Comparison of ENCODE assay signal across 15 cellular contexts in the genomic region with DNA sequence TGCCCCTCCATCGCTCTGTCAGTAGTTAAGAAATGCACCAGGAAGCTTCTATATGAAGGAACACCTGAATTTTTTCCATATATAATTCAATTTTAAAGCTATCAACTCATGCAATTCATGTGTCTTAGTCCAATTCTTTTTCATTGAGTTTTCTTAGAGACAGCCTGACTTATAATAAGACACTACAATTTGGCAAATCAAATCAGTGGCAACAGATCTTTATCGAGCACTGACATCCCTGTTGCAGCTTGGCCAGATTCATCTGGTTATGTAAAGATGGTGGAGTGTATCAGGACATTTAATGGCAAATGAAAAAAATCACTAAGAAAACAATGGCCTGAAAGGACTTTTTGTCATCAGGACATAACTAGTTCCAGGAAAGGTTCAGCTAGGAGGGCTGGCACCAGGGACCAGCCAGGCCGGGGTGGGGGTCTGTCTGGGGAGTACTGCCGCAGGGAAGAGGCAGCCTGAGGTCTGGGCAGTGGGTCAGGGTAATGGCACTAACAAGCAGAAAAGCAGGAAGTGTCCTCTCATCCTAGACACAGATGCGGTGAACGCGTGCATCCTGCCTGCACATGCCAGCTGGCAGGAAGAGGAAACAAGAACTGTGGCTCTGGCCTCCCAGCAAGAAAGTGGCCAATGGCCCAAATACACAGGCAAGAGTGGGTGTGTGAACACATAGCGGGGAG.
DNase-seq lines count a peak whose midpoint lies in the region; ATAC-seq and TF ChIP-seq lines count a peak whose summit lies in the region.
"Had no signal": no experiment of that assay in that cellular context is flagged by ENCODE, and none has a peak within 500 bp of the region (broad histone marks: within the 10 kb centered on the region; RNA-seq: fewer than 3 reads in every experiment).

No MANE protein-coding gene starts in this region.

- ATAC-seq in GM18502 (IDR thresholded peaks at IDR 0.05; ENCODE audit: poor library complexity, unreplicated experiment): peak; percentile 46
- no peak for ATAC-seq in left colon
- ATAC-seq: activated CD4-positive, CD25-positive, alpha-beta regulatory T cell treated with anti-CD3 and anti-CD28 coated beads, Interleukin-2, amount 50 U/mL, for 24 hours; GM23338; stimulated activated naive B cell treated with anti-CD40 and anti-IgM and Interleukin-4, amounts not matched to agents 10 μg/mL and 1 μg/mL and 100 μg/mL, for 72 hours had no signal

- no peaks in the 10 kb centered on the region for H3K27me3 ChIP-seq in BE2C
- peaks cover 3% of the 10 kb centered on the region for H3K27me3 ChIP-seq in effector memory CD4-positive, alpha-beta T cell (replicated peaks; ENCODE audit: control insufficient read depth, insufficient read depth, low read length, poor library complexity, severe bottlenecking)

- no peak overlapping the region for H3K27ac ChIP-seq in effector memory CD4-positive, alpha-beta T cell (ENCODE audit: insufficient read depth, low read length, poor library complexity, severe bottlenecking)

- peaks cover 21% of the 10 kb centered on the region for H3K4me1 ChIP-seq in BE2C
- no peaks in the 10 kb centered on the region for H3K4me1 ChIP-seq in effector memory CD4-positive, alpha-beta T cell (ENCODE audit: control insufficient read depth, insufficient read depth, low read length, poor library complexity, severe bottlenecking)

- H3K9me3 ChIP-seq in BE2C: no peaks in the 10 kb centered on the region
- no peaks in the 10 kb centered on the region for H3K9me3 ChIP-seq in effector memory CD4-positive, alpha-beta T cell (ENCODE audit: control insufficient read depth, low read length)

- H3K36me3 ChIP-seq in BE2C: no peaks in the 10 kb centered on the region
- no peaks in the 10 kb centered on the region for H3K36me3 ChIP-seq in effector memory CD4-positive, alpha-beta T cell (ENCODE audit: control insufficient read depth, insufficient read depth, low read length)

- intact Hi-C loops in left colon (cut with DNase I, micrococcal nuclease): no loop called here

- H3K4me3 ChIP-seq in BE2C (ENCODE audit: low read depth, low read length): peak overlapping the region; percentile 7; the same call in 1 of the 2 replicates
- no peak overlapping the region for H3K4me3 ChIP-seq in effector memory CD4-positive, alpha-beta T cell (ENCODE audit: insufficient read depth, low read depth, low read length, poor library complexity, severe bottlenecking)
- H3K4me3 ChIP-seq: dorsolateral prefrontal cortex, GM23338 had no signal

- no peak for TF ChIP-seq CTCF in BE2C (IDR thresholded peaks at IDR 0.05; ENCODE audit: low read depth, low read length)

- peak; percentile 90 for DNase-seq in BE2C
- DNase-seq in UCSD-AML1 (lab: John Stamatoyannopoulos, UW; ENCODE audit: unreplicated experiment): peak; percentile 71
- peak; percentile 69 to 95 for DNase-seq in lung microvascular endothelial cell (ENCODE audit: low read depth in 2 of 2)
- no peak for DNase-seq in effector memory CD4-positive, alpha-beta T cell
- DNase-seq in left colon: no peak
- no peak for DNase-seq in dedifferentiated amniotic fluid mesenchymal stem cell (ENCODE audit: extremely low spot score)
- no peak for DNase-seq in EL
- DNase-seq: AML-193; retina; stimulated activated CD4-positive, alpha-beta T cell treated with anti-CD3 and anti-CD28 coated beads, Interleukin-2, amount 100 ng/mL, for 48 hours; stimulated activated naive B cell treated with anti-CD40 and anti-IgM and Interleukin-4, amounts not matched to agents 10 μg/mL and 1 μg/mL and 100 μg/mL, for 72 hours had no signal

Comparison
In these comparisons a context has a peak if more than half of its experiments do, and no peak if none do; other contexts are left out.
1. DNase-seq: peak in BE2C (single experiment), UCSD-AML1 (single experiment) and lung microvascular endothelial cell (2 of 2); none in effector memory CD4-positive, alpha-beta T cell (0 of 3), left colon (0 of 2), dedifferentiated amniotic fluid mesenchymal stem cell (single experiment) and EL (single experiment).